Comparison of ENCODE assay signal across 1 cellular context in the genomic region with DNA sequence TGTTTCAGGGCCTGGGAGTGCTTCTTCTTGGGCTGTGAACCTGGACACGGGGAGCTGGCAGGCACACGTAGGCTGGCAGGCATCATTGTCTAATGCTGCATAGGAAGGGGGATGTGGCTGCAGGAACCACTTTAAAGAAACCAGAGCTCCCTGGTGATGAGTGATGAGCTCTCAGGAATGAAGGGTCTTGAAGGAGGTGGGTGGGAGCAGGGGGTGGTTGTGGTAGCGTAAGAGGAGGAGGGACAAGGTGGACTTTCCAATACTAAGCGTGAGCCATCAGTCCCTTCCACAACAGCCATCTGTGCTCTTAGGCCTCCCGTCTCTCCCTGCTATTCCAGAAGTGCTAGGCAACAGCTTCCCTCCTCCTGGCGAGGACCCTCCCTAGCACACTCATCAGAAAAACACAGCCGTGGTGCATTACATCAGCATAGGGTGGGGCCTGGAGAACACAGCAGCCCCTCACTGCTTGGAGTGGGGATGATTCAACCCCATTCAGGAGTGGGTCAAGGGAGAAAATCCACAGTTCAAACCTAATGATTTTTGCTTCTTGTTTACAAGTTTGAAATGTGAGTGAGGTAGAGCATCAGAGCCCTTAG.
TF ChIP-seq lines count a peak whose summit lies in the region.

No MANE protein-coding gene starts in this region.

TF ChIP-seq in H1, 55 proteins besides CTCF, POLR2A, EP300 and RAD21:
- no peak for TF ChIP-seq RBBP5 (IDR thresholded peaks at IDR 0.05; ENCODE audit: borderline replicate concordance, low read depth, low read length)
- no peak for TF ChIP-seq SP4 (IDR thresholded peaks at IDR 0.05; ENCODE audit: low read length)
- TF ChIP-seq, protein P1, sequence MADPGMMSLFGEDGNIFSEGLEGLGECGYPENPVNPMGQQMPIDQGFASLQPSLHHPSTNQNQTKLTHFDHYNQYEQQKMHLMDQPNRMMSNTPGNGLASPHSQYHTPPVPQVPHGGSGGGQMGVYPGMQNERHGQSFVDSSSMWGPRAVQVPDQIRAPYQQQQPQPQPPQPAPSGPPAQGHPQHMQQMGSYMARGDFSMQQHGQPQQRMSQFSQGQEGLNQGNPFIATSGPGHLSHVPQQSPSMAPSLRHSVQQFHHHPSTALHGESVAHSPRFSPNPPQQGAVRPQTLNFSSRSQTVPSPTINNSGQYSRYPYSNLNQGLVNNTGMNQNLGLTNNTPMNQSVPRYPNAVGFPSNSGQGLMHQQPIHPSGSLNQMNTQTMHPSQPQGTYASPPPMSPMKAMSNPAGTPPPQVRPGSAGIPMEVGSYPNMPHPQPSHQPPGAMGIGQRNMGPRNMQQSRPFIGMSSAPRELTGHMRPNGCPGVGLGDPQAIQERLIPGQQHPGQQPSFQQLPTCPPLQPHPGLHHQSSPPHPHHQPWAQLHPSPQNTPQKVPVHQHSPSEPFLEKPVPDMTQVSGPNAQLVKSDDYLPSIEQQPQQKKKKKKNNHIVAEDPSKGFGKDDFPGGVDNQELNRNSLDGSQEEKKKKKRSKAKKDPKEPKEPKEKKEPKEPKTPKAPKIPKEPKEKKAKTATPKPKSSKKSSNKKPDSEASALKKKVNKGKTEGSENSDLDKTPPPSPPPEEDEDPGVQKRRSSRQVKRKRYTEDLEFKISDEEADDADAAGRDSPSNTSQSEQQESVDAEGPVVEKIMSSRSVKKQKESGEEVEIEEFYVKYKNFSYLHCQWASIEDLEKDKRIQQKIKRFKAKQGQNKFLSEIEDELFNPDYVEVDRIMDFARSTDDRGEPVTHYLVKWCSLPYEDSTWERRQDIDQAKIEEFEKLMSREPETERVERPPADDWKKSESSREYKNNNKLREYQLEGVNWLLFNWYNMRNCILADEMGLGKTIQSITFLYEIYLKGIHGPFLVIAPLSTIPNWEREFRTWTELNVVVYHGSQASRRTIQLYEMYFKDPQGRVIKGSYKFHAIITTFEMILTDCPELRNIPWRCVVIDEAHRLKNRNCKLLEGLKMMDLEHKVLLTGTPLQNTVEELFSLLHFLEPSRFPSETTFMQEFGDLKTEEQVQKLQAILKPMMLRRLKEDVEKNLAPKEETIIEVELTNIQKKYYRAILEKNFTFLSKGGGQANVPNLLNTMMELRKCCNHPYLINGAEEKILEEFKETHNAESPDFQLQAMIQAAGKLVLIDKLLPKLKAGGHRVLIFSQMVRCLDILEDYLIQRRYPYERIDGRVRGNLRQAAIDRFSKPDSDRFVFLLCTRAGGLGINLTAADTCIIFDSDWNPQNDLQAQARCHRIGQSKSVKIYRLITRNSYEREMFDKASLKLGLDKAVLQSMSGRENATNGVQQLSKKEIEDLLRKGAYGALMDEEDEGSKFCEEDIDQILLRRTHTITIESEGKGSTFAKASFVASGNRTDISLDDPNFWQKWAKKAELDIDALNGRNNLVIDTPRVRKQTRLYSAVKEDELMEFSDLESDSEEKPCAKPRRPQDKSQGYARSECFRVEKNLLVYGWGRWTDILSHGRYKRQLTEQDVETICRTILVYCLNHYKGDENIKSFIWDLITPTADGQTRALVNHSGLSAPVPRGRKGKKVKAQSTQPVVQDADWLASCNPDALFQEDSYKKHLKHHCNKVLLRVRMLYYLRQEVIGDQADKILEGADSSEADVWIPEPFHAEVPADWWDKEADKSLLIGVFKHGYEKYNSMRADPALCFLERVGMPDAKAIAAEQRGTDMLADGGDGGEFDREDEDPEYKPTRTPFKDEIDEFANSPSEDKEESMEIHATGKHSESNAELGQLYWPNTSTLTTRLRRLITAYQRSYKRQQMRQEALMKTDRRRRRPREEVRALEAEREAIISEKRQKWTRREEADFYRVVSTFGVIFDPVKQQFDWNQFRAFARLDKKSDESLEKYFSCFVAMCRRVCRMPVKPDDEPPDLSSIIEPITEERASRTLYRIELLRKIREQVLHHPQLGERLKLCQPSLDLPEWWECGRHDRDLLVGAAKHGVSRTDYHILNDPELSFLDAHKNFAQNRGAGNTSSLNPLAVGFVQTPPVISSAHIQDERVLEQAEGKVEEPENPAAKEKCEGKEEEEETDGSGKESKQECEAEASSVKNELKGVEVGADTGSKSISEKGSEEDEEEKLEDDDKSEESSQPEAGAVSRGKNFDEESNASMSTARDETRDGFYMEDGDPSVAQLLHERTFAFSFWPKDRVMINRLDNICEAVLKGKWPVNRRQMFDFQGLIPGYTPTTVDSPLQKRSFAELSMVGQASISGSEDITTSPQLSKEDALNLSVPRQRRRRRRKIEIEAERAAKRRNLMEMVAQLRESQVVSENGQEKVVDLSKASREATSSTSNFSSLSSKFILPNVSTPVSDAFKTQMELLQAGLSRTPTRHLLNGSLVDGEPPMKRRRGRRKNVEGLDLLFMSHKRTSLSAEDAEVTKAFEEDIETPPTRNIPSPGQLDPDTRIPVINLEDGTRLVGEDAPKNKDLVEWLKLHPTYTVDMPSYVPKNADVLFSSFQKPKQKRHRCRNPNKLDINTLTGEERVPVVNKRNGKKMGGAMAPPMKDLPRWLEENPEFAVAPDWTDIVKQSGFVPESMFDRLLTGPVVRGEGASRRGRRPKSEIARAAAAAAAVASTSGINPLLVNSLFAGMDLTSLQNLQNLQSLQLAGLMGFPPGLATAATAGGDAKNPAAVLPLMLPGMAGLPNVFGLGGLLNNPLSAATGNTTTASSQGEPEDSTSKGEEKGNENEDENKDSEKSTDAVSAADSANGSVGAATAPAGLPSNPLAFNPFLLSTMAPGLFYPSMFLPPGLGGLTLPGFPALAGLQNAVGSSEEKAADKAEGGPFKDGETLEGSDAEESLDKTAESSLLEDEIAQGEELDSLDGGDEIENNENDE (IDR thresholded peaks at IDR 0.05; ENCODE audit: insufficient replicate concordance, low read length), result no peak
- TF ChIP-seq, protein P2, sequence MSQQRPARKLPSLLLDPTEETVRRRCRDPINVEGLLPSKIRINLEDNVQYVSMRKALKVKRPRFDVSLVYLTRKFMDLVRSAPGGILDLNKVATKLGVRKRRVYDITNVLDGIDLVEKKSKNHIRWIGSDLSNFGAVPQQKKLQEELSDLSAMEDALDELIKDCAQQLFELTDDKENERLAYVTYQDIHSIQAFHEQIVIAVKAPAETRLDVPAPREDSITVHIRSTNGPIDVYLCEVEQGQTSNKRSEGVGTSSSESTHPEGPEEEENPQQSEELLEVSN (IDR thresholded peaks at IDR 0.05), result no peak
